In genomic region chrX:69085151-69085550, GRCh38 we compare ENCODE assay signal across 21 cellular contexts.
"Had no signal": no experiment of that assay in that cellular context is flagged by ENCODE, and none has a peak within 500 bp of the region (broad histone marks: within the 10 kb centered on the region; RNA-seq: fewer than 3 reads in every experiment).

No MANE protein-coding gene starts in this region.

- FAIRE-seq: HTR-8/SVneo had no signal

- ATAC-seq: Panc1, PC-3 had no signal

- H3K9me3 ChIP-seq: SK-N-SH had no signal

- H3K27ac ChIP-seq: HL-60, RWPE1 had no signal

- DNase-seq: KBM-7; NCI-H1092; NCI-H1105 treated with DMSO at 0.1 percent for 48 hours; NCI-H1417 treated with DMSO at 0.1 percent for 48 hours; NCI-H146; NCI-H1694 treated with DMSO at 0.1 percent for 48 hours; NCI-H1930; NCI-H2081; NCI-H2107; NCI-H2227 treated with DMSO at 0.1 percent for 48 hours; NCI-H524 treated with DMSO at 0.1 percent for 48 hours; NCI-H69; NCI-H774; NK-92 treated with Interleukin-12 subunit alpha and Interleukin-12 subunit beta, amount 100 ng/mL, for 24 hours; PC-3; SHP77; SK-N-SH had no signal

- H3K4me2 ChIP-seq: SK-N-SH had no signal

- H3K9ac ChIP-seq: SK-N-SH had no signal
